Comparison of ENCODE assay signal across 8 cellular contexts in genomic region chr3:33636125-33636855, GRCh38.
DNase-seq lines count a peak whose midpoint lies in the region; ATAC-seq and TF ChIP-seq lines count a peak whose summit lies in the region.

No MANE protein-coding gene starts in this region.

- H3K4me2 ChIP-seq in KMS-11, result no peak overlapping the region

- no peak overlapping the region for H3K4me3 ChIP-seq in KMS-11 (IDR thresholded peaks at IDR 0.05; ENCODE audit: insufficient read depth, low read depth, low read length)

- H3K36me3 ChIP-seq in KMS-11 (ENCODE audit: insufficient read depth), result no peaks in the 10 kb centered on the region

- peaks cover 15% of the 10 kb centered on the region for H3K4me1 ChIP-seq in KMS-11 (ENCODE audit: low read depth, poor library complexity, severe bottlenecking)

- peak; percentile 66 for DNase-seq in EL
- peak; percentile 64 to 67 for DNase-seq in SHP77 (lab: John Stamatoyannopoulos, UW)
- DNase-seq in fibroblast of gingiva (ENCODE audit: low read depth), result peak; percentile 58
- peak; percentile 81 for DNase-seq in pons (ENCODE audit: low spot score)
- DNase-seq in activated naive CD4-positive, alpha-beta T cell treated with anti-CD3 and anti-CD28 coated beads, Interleukin-2, amount 50 U/mL, for 16 hours, result no peak

- H3K27me3 ChIP-seq in KMS-11 (ENCODE audit: insufficient read depth, low read depth), result no peaks in the 10 kb centered on the region

- peak; percentile 69 for TF ChIP-seq CTCF in KMS-11 (conservative IDR thresholded peaks at IDR 0.05; ENCODE audit: low read depth, low read length)

- no peak for ATAC-seq in HG03457 (IDR thresholded peaks at IDR 0.05; ENCODE audit: unreplicated experiment)
- no peak for ATAC-seq in HG03280 (IDR thresholded peaks at IDR 0.05; ENCODE audit: unreplicated experiment)

- no peak overlapping the region for H3K27ac ChIP-seq in KMS-11

- H2AFZ ChIP-seq in KMS-11 (ENCODE audit: low read depth), result no peak overlapping the region

- H4K20me1 ChIP-seq in KMS-11 (ENCODE audit: insufficient read depth), result no peaks in the 10 kb centered on the region

- H3K9ac ChIP-seq in KMS-11, result no peak overlapping the region

- no peaks in the 10 kb centered on the region for H3K79me2 ChIP-seq in KMS-11 (ENCODE audit: insufficient read depth, low read depth)
